Comparison of ENCODE assay signal across 8 cellular contexts in genomic region chr16:47492428-47493357, GRCh38. TPM values are rescaled to one million over a fixed set of nuclear protein-coding genes. Genes with fewer than 3 reads are reported as not detected.
A peak's percentile ranks its signal among the peaks of the same experiment; 100 is the strongest.
DNase-seq lines count a peak whose midpoint lies in the region; ATAC-seq, FAIRE-seq and TF ChIP-seq lines count a peak whose summit lies in the region.

No MANE protein-coding gene starts in this region.

- no peak overlapping the region for H3K4me2 ChIP-seq in IMR-90 (ENCODE audit: low read depth, low read length)

- 92% methylated on average over 5 of the region's 10 CpGs; no CpG with 5 or more reads in 1 of the 2 experiments for WGBS in IMR-90 (ENCODE audit: extremely low coverage in 2 of 2, insufficient read length in 1 of 2), 2 experiments
- 58 to 68% methylated on average over 10 of the region's 10 CpGs for WGBS in lung, 2 donors

- no peak overlapping the region for H3K56ac ChIP-seq in IMR-90 (ENCODE audit: extremely low read depth, insufficient read depth, low read length)

- H3K9me3 Mint-ChIP-seq in activated CD4-positive, alpha-beta memory T cell treated with anti-CD3 and anti-CD28 coated beads for 36 hours, result peaks cover 33% of the 10 kb centered on the region

- H3K4me3 Mint-ChIP-seq in activated CD4-positive, alpha-beta memory T cell treated with anti-CD3 and anti-CD28 coated beads for 36 hours, result no peak overlapping the region

- POLR2A ChIA-PET in IMR-90 (lab: Charles Lee; ENCODE audit: unreplicated experiment), result no interaction called here
- POLR2A ChIA-PET in activated CD4-positive, alpha-beta memory T cell treated with anti-CD3 and anti-CD28 coated beads for 36 hours (lab: Charles Lee), result no interaction called here

- H3K18ac ChIP-seq in IMR-90 (ENCODE audit: low read depth, low read length), result no peak overlapping the region

- no peak for TF ChIP-seq CTCF in IMR-90 (conservative IDR thresholded peaks at IDR 0.05; ENCODE audit: low read depth, low read length)
- TF ChIP-seq CTCF in lung (IDR thresholded peaks at IDR 0.05; ENCODE audit: control extremely low read depth, extremely low read depth), result no peak

- H3K14ac ChIP-seq in IMR-90 (replicated peaks; ENCODE audit: low read depth, low read length), result no peak overlapping the region

- H2AK9ac ChIP-seq in IMR-90 (replicated peaks; ENCODE audit: low read depth, low read length, poor library complexity), result no peak overlapping the region

- DNase-seq in GM12892 (ENCODE audit: insufficient read length) (peak; percentile 22), IMR-90 (peak; percentile 23), lung (ENCODE audit: low spot score) (peak; percentile 47), ureter (ENCODE audit: low spot score) (peak; percentile 75), iPS-NIHi7 (ENCODE audit: extremely low spot score) (no peak)
- DNase-seq in activated CD4-positive, alpha-beta memory T cell treated with anti-CD3 and anti-CD28 coated beads for 36 hours, result no peak

- ATAC-seq in GM21423 (IDR thresholded peaks at IDR 0.05; ENCODE audit: unreplicated experiment) (peak; percentile 73), IMR-90 (ENCODE audit: low read depth) (peak; percentile 88), lung (ENCODE audit: insufficient read depth, low FRiP score) (peak; percentile 90)

- dilution Hi-C loops in IMR-90 (cut with HindIII; ENCODE audit: low sequenced_read_pairs, unreplicated experiment), result no loop called here

- no peak overlapping the region for H4K91ac ChIP-seq in IMR-90 (ENCODE audit: insufficient read depth, low read depth, low read length)

- CTCF ChIA-PET in IMR-90 (lab: Yijun Ruan, JAX), result no interaction called here
- CTCF ChIA-PET in activated CD4-positive, alpha-beta memory T cell treated with anti-CD3 and anti-CD28 coated beads for 36 hours (lab: Charles Lee), result interaction anchor here (1.3 kb wide), 1 partner anchor 351 kb away, joined by 4 read pairs; no protein-coding TSS in a partner anchor

- H3K27me3 ChIP-seq in IMR-90 (ENCODE audit: control insufficient read depth, insufficient read depth, low read length), result no peaks in the 10 kb centered on the region
- H3K27me3 ChIP-seq in lung (ENCODE audit: control insufficient read depth, insufficient read depth), result no peaks in the 10 kb centered on the region

- H3K9ac ChIP-seq in IMR-90 (ENCODE audit: low read depth, low read length), result no peak overlapping the region

- no peaks in the 10 kb centered on the region for H3K9me1 ChIP-seq in IMR-90 (ENCODE audit: insufficient read depth, low read length)

- no peaks in the 10 kb centered on the region for H3K27me3 Mint-ChIP-seq in activated CD4-positive, alpha-beta memory T cell treated with anti-CD3 and anti-CD28 coated beads for 36 hours

- peaks cover 7 to 27% of the 10 kb centered on the region in 2 experiments; a peak in 3 of 4 replicates for H3K79me1 ChIP-seq in IMR-90 (ENCODE audit: low read depth in 1 of 2, low read length in 2 of 2)

- no peak overlapping the region for H2BK120ac ChIP-seq in IMR-90 (ENCODE audit: low read depth, low read length)

- no peaks in the 10 kb centered on the region for H3K36me3 ChIP-seq in IMR-90 (ENCODE audit: control insufficient read depth, insufficient read depth, low read length)
- H3K36me3 ChIP-seq in lung (ENCODE audit: control insufficient read depth in 2 of 2, insufficient read depth in 2 of 2, low read length in 2 of 2), result peaks cover 0 to 2% of the 10 kb centered on the region in 2 donors

- no peak overlapping the region for H2BK15ac ChIP-seq in IMR-90 (ENCODE audit: low read depth, low read length)

- in situ Hi-C loops in IMR-90 (cut with MboI; ENCODE audit: low sequenced_read_pairs), result no loop called here

- H3K23ac ChIP-seq in IMR-90 (ENCODE audit: low read depth, low read length), result no peak overlapping the region

- H3K9me3 ChIP-seq in IMR-90 (ENCODE audit: control insufficient read depth, insufficient read depth, low read length) (peaks cover 6% of the 10 kb centered on the region; the same call in 1 of the 2 replicates), lung (ENCODE audit: control insufficient read depth in 2 of 2, insufficient read depth in 1 of 2, low read length in 1 of 2) (peaks cover 0 to 5% of the 10 kb centered on the region in 2 donors)

- H4K5ac ChIP-seq in IMR-90 (ENCODE audit: low read depth, low read length), result no peak overlapping the region

- H3K4me3 ChIP-seq in IMR-90 (ENCODE audit: insufficient read depth, low read depth, low read length) (no peak overlapping the region), lung (no peak overlapping the region)

- TF ChIP-seq POLR2A in GM12892 (IDR thresholded peaks at IDR 0.05; ENCODE audit: low read depth, low read length), result peak; percentile 63; the same call in 1 of the 2 replicates
- TF ChIP-seq POLR2A in IMR-90 (IDR thresholded peaks at IDR 0.05; ENCODE audit: low read depth, low read length), result no peak

- H2AK5ac ChIP-seq in IMR-90 (ENCODE audit: low read depth, low read length), result no peak overlapping the region

- intact Hi-C loops in IMR-90 (cut with micrococcal nuclease), result no loop called here
- intact Hi-C loops in activated CD4-positive, alpha-beta memory T cell treated with anti-CD3 and anti-CD28 coated beads for 36 hours (cut with micrococcal nuclease), result no loop called here

- no peaks in the 10 kb centered on the region for H4K20me1 ChIP-seq in IMR-90 (ENCODE audit: insufficient read depth, low read length)

- no peak overlapping the region for H2AFZ ChIP-seq in IMR-90 (replicated peaks; ENCODE audit: low read length, poor library complexity)

- H2BK5ac ChIP-seq in IMR-90 (ENCODE audit: low read depth, low read length, poor library complexity, severe bottlenecking), result no peak overlapping the region

- no peak overlapping the region; a peak in 1 of 4 replicates for H4K8ac ChIP-seq in IMR-90 (ENCODE audit: low read depth in 2 of 2, low read length in 2 of 2)

- H3K4me1 ChIP-seq in IMR-90 (ENCODE audit: control insufficient read depth, insufficient read depth, low read length) (no peaks in the 10 kb centered on the region), lung (ENCODE audit: control insufficient read depth in 2 of 2, insufficient read depth in 2 of 2, low read length in 2 of 2) (peaks cover 2 to 12% of the 10 kb centered on the region in 2 donors)

- H3K4me1 Mint-ChIP-seq in activated CD4-positive, alpha-beta memory T cell treated with anti-CD3 and anti-CD28 coated beads for 36 hours (ENCODE audit: low read depth), result peaks cover 14% of the 10 kb centered on the region

- no TSS peak for BruUV-seq in IMR-90 (replicated peaks; lab: Mats Ljungman, UMichigan)

- H3K4ac ChIP-seq in IMR-90 (ENCODE audit: low read depth, low read length), result no peak overlapping the region

- H2BK20ac ChIP-seq in IMR-90 (ENCODE audit: low read depth, low read length), result no peak overlapping the region

- no peak overlapping the region for H3K27ac Mint-ChIP-seq in activated CD4-positive, alpha-beta memory T cell treated with anti-CD3 and anti-CD28 coated beads for 36 hours

- TF ChIP-seq RAD21 in IMR-90 (IDR thresholded peaks at IDR 0.05; ENCODE audit: low read length), result no peak

- H3K27ac ChIP-seq in IMR-90 (ENCODE audit: insufficient read depth, low read length) (0 out of 2 replicates have a peak overlapping the region, but pooled peaks have one; percentile 13), angular gyrus (ENCODE audit: low read depth, low read length) (peak overlapping the region; percentile 16), lung (ENCODE audit: low read depth in 1 of 2, low read length in 1 of 2) (peak overlapping the region; percentile 53 to 72)

- peak; percentile 87 for FAIRE-seq in GM12892 (lab: Jason Lieb, UNC)

- H3K36me3 Mint-ChIP-seq in activated CD4-positive, alpha-beta memory T cell treated with anti-CD3 and anti-CD28 coated beads for 36 hours, result peaks cover 40% of the 10 kb centered on the region

TF ChIP-seq in IMR-90, 13 proteins besides CTCF, POLR2A, EP300 and RAD21:
- TF ChIP-seq, protein P1, sequence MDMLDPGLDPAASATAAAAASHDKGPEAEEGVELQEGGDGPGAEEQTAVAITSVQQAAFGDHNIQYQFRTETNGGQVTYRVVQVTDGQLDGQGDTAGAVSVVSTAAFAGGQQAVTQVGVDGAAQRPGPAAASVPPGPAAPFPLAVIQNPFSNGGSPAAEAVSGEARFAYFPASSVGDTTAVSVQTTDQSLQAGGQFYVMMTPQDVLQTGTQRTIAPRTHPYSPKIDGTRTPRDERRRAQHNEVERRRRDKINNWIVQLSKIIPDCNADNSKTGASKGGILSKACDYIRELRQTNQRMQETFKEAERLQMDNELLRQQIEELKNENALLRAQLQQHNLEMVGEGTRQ (IDR thresholded peaks at IDR 0.05; ENCODE audit: low read depth, low read length), result no peak
- TF ChIP-seq RCOR1 (IDR thresholded peaks at IDR 0.05; ENCODE audit: insufficient replicate concordance, low read length) (no peak), BHLHE40 (IDR thresholded peaks at IDR 0.05; ENCODE audit: low read depth, low read length) (no peak), MAZ (IDR thresholded peaks at IDR 0.05; ENCODE audit: borderline replicate concordance, low read depth, low read length) (no peak), NFE2L2 (IDR thresholded peaks at IDR 0.05; ENCODE audit: low read depth, low read length) (no peak), SMC3 (IDR thresholded peaks at IDR 0.05; ENCODE audit: low read depth, low read length) (no peak), MAFK (IDR thresholded peaks at IDR 0.05; ENCODE audit: low read depth, low read length) (no peak)

RNA-seq across cellular contexts. Expression of gene PHKB, which starts 31.6 kb away (rescaled TPM):
- polyA plus RNA-seq in GM12892 (2012; ENCODE audit: missing spikeins), result 27.9 TPM
- total RNA-seq in IMR-90 (2012; rRNA removed) (58.6 and 60.0 TPM in 2 replicates), lung (100 to 1,000 TPM in 1 of 2 donors, 10 to 100 TPM in 1; 69.9 to 134 TPM), ureter (107 TPM)
- polyA plus RNA-seq in IMR-90 (2012; rRNA removed) (20.7 and 24.2 TPM in 2 replicates), lung (10 to 100 TPM; 21.2 to 29.4 TPM)
- 7.6 and 10.9 TPM in 2 replicates for polyA plus RNA-seq in IMR-90 (2012; cell fraction: cytosol; rRNA removed)
- polyA plus RNA-seq in IMR-90 (2012; cell fraction: nucleus; rRNA removed; ENCODE audit: low replicate concordance), result 7.4 and 55.9 TPM in 2 replicates
- 10 to 100 TPM; 27.6 to 28.8 TPM for total RNA-seq in activated CD4-positive, alpha-beta memory T cell treated with anti-CD3 and anti-CD28 coated beads for 36 hours

RNA-seq across cellular contexts. Expression of gene ITFG1, which starts 31.8 kb away (rescaled TPM):
- 27.7 TPM for polyA plus RNA-seq in GM12892 (2012; ENCODE audit: missing spikeins)
- total RNA-seq in IMR-90 (2012; rRNA removed) (57.5 and 60.4 TPM in 2 replicates), lung (10 to 100 TPM; 44.1 to 79.4 TPM), ureter (55.6 TPM)
- polyA plus RNA-seq in IMR-90 (2012; rRNA removed) (48.2 and 54.3 TPM in 2 replicates), lung (10 to 100 TPM; 13.0 to 36.4 TPM)
- polyA plus RNA-seq in IMR-90 (2012; cell fraction: cytosol; rRNA removed), result 10.5 and 11.9 TPM in 2 replicates
- polyA plus RNA-seq in IMR-90 (2012; cell fraction: nucleus; rRNA removed; ENCODE audit: low replicate concordance), result 2.3 and 29.2 TPM in 2 replicates
- total RNA-seq in activated CD4-positive, alpha-beta memory T cell treated with anti-CD3 and anti-CD28 coated beads for 36 hours, result 10 to 100 TPM; 20.6 to 22.0 TPM

Comparison
In these comparisons a context has a peak if more than half of its experiments do, and no peak if none do; other contexts are left out.
1. DNase-seq: peak in GM12892 (single experiment), IMR-90 (single experiment), lung (single experiment) and ureter (single experiment); none in iPS-NIHi7 (single experiment) and activated CD4-positive, alpha-beta memory T cell treated with anti-CD3 and anti-CD28 coated beads for 36 hours (single experiment).
2. Peak in every context shown above with its lines, with median percentiles within 50 percentile points of each other: ATAC-seq and H3K27ac ChIP-seq.